Comparison of ENCODE assay signal across 9 cellular contexts in the genomic region with DNA sequence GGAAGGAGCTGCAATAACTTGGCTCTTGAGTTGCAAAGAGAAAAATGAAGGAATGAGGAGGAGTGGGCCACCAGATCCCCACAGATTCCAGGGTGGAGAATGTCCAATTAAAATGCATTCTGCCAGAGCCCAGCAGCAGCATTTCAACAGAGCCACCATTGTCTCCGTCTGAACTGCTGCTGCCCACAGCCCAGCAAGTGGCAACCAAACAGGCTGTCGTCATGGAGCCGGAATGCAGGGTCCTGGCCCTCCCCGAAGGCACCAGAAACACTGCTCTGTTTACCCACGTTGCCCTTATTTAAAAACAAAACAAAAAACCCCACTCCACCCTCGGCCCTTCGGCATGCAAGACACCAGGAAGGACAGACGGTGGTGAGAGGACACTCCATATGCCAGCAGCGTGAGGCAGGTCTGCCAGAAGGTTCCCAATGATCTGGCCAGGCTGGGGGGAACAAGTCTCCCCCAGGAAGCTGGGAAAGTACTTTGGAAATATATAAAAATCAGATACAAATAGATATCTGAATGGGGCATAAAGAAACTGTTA. TPM values are rescaled to one million over a fixed set of nuclear protein-coding genes. Genes with fewer than 3 reads are reported as not detected.
DNase-seq lines count a peak whose midpoint lies in the region; ATAC-seq, FAIRE-seq and TF ChIP-seq lines count a peak whose summit lies in the region.
"Had no signal": no experiment of that assay in that cellular context is flagged by ENCODE, and none has a peak within 500 bp of the region (broad histone marks: within the 10 kb centered on the region; RNA-seq: fewer than 3 reads in every experiment).

No MANE protein-coding gene starts in this region.

- H3K27ac ChIP-seq in lower lobe of right lung = peak overlapping the region; percentile 70

- peak; percentile 33 for DNase-seq in NCI-H2227 (lab: John Stamatoyannopoulos, UW; ENCODE audit: unreplicated experiment)
- no peak for DNase-seq in NCI-H2227 treated with DMSO at 0.1 percent for 48 hours (lab: John Stamatoyannopoulos, UW)
- DNase-seq in ecto neural progenitor cell (ENCODE audit: low spot score) = peak; percentile 83
- DNase-seq in lower lobe of right lung = peak; percentile 61
- DNase-seq in urothelium cell line (ENCODE audit: low spot score) = peak; percentile 93
- DNase-seq in NK-92 treated with Interleukin-12 subunit alpha and Interleukin-12 subunit beta, amount 100 ng/mL, for 24 hours (lab: John Stamatoyannopoulos, UW) = no peak
- no peak for DNase-seq in activated naive CD4-positive, alpha-beta T cell treated with anti-CD3 and anti-CD28 coated beads, Interleukin-2, amount 50 U/mL, for 16 hours
- DNase-seq: activated CD4-positive, alpha-beta T cell treated with anti-CD3 and anti-CD28 coated beads, Interleukin-2, amount 10 ng/mL, durations not matched to agents 7 days and 5 days had no signal

- peak; percentile 94 for FAIRE-seq in urothelium cell line (lab: Jason Lieb, UNC)

- H3K27me3 ChIP-seq in lower lobe of right lung (ENCODE audit: low read depth) = no peaks in the 10 kb centered on the region

- intact Hi-C loops in lower lobe of right lung (cut with DNase I) = no loop called here

- ATAC-seq in lower lobe of right lung (peak; percentile 49 to 65), GM18867 (IDR thresholded peaks at IDR 0.05; ENCODE audit: unreplicated experiment) (no peak)

- H3K9me3 ChIP-seq in lower lobe of right lung = no peaks in the 10 kb centered on the region

- H3K4me1 ChIP-seq in lower lobe of right lung = peaks cover 26% of the 10 kb centered on the region

- H3K36me3 ChIP-seq in lower lobe of right lung = no peaks in the 10 kb centered on the region

- no peak overlapping the region for H3K4me3 ChIP-seq in lower lobe of right lung

- no peak for TF ChIP-seq CTCF in lower lobe of right lung (IDR thresholded peaks at IDR 0.05)

RNA-seq across cellular contexts. Expression of gene PLEKHA7, which starts 32.5 kb away (rescaled TPM):
- 44.0 TPM for total RNA-seq in lower lobe of right lung

Comparison
In these comparisons a context has a peak if more than half of its experiments do, and no peak if none do; other contexts are left out.
1. DNase-seq: peak in NCI-H2227 (single experiment), ecto neural progenitor cell (single experiment), lower lobe of right lung (single experiment) and urothelium cell line (single experiment); none in NCI-H2227 treated with DMSO at 0.1 percent for 48 hours (single experiment), NK-92 treated with Interleukin-12 subunit alpha and Interleukin-12 subunit beta, amount 100 ng/mL, for 24 hours (single experiment) and activated naive CD4-positive, alpha-beta T cell treated with anti-CD3 and anti-CD28 coated beads, Interleukin-2, amount 50 U/mL, for 16 hours (single experiment).